Comparison of ENCODE assay signal across 8 cellular contexts in the genomic region with DNA sequence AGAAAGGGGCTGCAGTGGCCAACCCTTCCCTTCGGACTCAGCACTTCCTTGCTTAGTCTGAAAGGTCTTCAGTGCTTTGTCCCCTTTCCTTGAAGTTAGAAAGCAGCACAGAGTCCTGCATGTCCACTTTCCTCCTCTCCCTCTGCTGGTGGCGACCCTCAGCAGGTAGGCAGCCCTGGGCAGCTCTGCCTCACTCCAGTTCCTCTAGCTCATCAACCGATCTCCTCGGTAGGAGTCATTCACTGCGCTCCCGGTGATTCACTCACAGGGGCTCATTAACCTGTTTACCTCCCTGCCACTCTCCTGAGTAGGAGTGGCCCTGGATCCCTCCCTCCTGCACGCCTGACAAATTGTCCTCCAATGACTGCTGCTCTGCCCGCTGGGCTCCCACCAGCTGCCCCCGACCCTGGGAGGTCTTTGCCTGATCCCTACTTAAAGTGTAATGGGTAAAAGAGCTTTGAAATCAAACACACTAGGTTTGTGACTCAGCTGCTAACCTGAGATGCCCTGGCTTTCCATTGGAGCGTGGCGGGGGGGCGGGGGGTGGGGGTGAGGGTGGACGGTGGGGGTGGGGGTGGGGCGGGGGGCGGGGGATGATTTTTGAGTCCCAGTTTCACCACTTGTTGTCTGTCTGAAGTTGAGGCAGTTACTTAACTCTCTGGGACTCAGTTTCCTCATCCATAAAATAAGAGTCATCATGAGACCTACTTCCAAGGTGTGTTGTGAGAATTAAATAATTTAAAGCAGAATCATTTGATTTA. TPM values are rescaled to one million over a fixed set of nuclear protein-coding genes. Genes with fewer than 3 reads are reported as not detected.
DNase-seq lines count a peak whose midpoint lies in the region; ATAC-seq and TF ChIP-seq lines count a peak whose summit lies in the region.

No MANE protein-coding gene starts in this region.

- TF ChIP-seq CTCF in gastrocnemius medialis (IDR thresholded peaks at IDR 0.05 in 4 of 5, conservative IDR thresholded peaks at IDR 0.05 in 1 of 5), result peak in 1 of 5 experiments; percentile 19

- ATAC-seq in activated CD4-positive, alpha-beta T cell treated with anti-CD3 and anti-CD28 coated beads for 36 hours, result no peak
- ATAC-seq in gastrocnemius medialis (peak; percentile 25 to 43), HG02642 (IDR thresholded peaks at IDR 0.05; ENCODE audit: poor library complexity, unreplicated experiment) (no peak)

- POLR2A ChIA-PET in activated CD4-positive, alpha-beta T cell treated with anti-CD3 and anti-CD28 coated beads for 36 hours (lab: Charles Lee), result no interaction called here

- no peaks in the 10 kb centered on the region for H3K27me3 Mint-ChIP-seq in activated CD4-positive, alpha-beta T cell treated with anti-CD3 and anti-CD28 coated beads for 36 hours

- peaks cover 15 to 23% of the 10 kb centered on the region in 2 donors for H3K4me1 ChIP-seq in gastrocnemius medialis

- H3K36me3 ChIP-seq in gastrocnemius medialis, result no peaks in the 10 kb centered on the region

- CTCF ChIA-PET in activated CD4-positive, alpha-beta T cell treated with anti-CD3 and anti-CD28 coated beads for 36 hours (lab: Charles Lee), result interaction anchor here (1.0 kb wide), 1 partner anchor 10 kb away, joined by 3 read pairs; no protein-coding TSS in a partner anchor

- peak overlapping the region; percentile 59 for H3K27ac Mint-ChIP-seq in activated CD4-positive, alpha-beta T cell treated with anti-CD3 and anti-CD28 coated beads for 36 hours

- no peak for TF ChIP-seq POLR2A in gastrocnemius medialis (IDR thresholded peaks at IDR 0.05)

- in situ Hi-C loops in gastrocnemius medialis (cut with MboI; ENCODE audit: low sequenced_read_pairs in 4 of 4), result no loop called here

- intact Hi-C loops in activated CD4-positive, alpha-beta T cell treated with anti-CD3 and anti-CD28 coated beads for 36 hours (cut with DNase I, micrococcal nuclease), result loop anchor here in 1 of 2 experiments (5.0 kb wide), 1 partner anchor 34 kb away; no protein-coding TSS in a partner anchor
- intact Hi-C loops in gastrocnemius medialis (cut with DNase I; ENCODE audit: low total_unique reads), result no loop called here

- no peaks in the 10 kb centered on the region for H3K9me3 Mint-ChIP-seq in activated CD4-positive, alpha-beta T cell treated with anti-CD3 and anti-CD28 coated beads for 36 hours (ENCODE audit: low read depth)

- H3K4me1 Mint-ChIP-seq in activated CD4-positive, alpha-beta T cell treated with anti-CD3 and anti-CD28 coated beads for 36 hours, result peaks cover 36% of the 10 kb centered on the region

- H3K4me3 Mint-ChIP-seq in activated CD4-positive, alpha-beta T cell treated with anti-CD3 and anti-CD28 coated beads for 36 hours, result no peak overlapping the region

- DNase-seq in activated CD4-positive, alpha-beta T cell treated with anti-CD3 and anti-CD28 coated beads for 36 hours, result peak; percentile 33
- DNase-seq in activated CD4-positive, alpha-beta T cell treated with anti-CD3 and anti-CD28 coated beads for 48 hours, result no peak
- DNase-seq in fibroblast of gingiva (ENCODE audit: low read depth), result peak; percentile 24
- DNase-seq in gastrocnemius medialis, result no peak
- no peak for DNase-seq in anterior cingulate cortex (lab: John Stamatoyannopoulos, UW)
- no peak for DNase-seq in OCI-M1 (lab: John Stamatoyannopoulos, UW)

- no peak overlapping the region for H3K27ac ChIP-seq in gastrocnemius medialis

- no peaks in the 10 kb centered on the region for H3K36me3 Mint-ChIP-seq in activated CD4-positive, alpha-beta T cell treated with anti-CD3 and anti-CD28 coated beads for 36 hours (ENCODE audit: low read depth)

- H3K4me3 ChIP-seq in gastrocnemius medialis, result no peak overlapping the region

- H3K27me3 ChIP-seq in gastrocnemius medialis, result no peaks in the 10 kb centered on the region

- no peaks in the 10 kb centered on the region for H3K9me3 ChIP-seq in gastrocnemius medialis

TF ChIP-seq in PFSK-1, 5 proteins besides CTCF, POLR2A, EP300 and RAD21:
- TF ChIP-seq REST (IDR thresholded peaks at IDR 0.05; ENCODE audit: insufficient read depth in 1 of 2, low read depth in 2 of 2, low read length in 2 of 2) (no peak), POLR2AphosphoS5 (IDR thresholded peaks at IDR 0.05; ENCODE audit: low read depth, low read length) (peak; percentile 30; the same call in 1 of the 2 replicates), SIN3A (IDR thresholded peaks at IDR 0.05; ENCODE audit: borderline replicate concordance, insufficient read depth, low read length) (0 out of 2 replicates have a peak, but pooled peaks have one; percentile 17), TAF1 (IDR thresholded peaks at IDR 0.05; ENCODE audit: borderline replicate concordance, insufficient read depth, low read length) (0 out of 2 replicates have a peak, but pooled peaks have one; percentile 28), FOXP2 (optimal IDR thresholded peaks at IDR 0.05; ENCODE audit: borderline replicate concordance, extremely low read depth, extremely low read length, insufficient read depth) (peak; percentile 82)

RNA-seq across cellular contexts. Expression of gene SCNN1A, which starts 4.2 kb away (rescaled TPM):
- total RNA-seq in activated CD4-positive, alpha-beta T cell treated with anti-CD3 and anti-CD28 coated beads for 36 hours, result under 1 TPM in 1 of 2 experiments, not detected in 1; 0.05 TPM
- polyA plus RNA-seq in PFSK-1 (2012; ENCODE audit: insufficient read length, low read depth), result 1.4 TPM
- total RNA-seq in gastrocnemius medialis, result 1 to 10 TPM in 1 of 4 donors, under 1 TPM in 2, not detected in 1; 0.20 to 2.0 (median 0.38) TPM

RNA-seq across cellular contexts. Expression of gene LTBR, which starts 12.8 kb away (rescaled TPM):
- total RNA-seq in activated CD4-positive, alpha-beta T cell treated with anti-CD3 and anti-CD28 coated beads for 36 hours, result 1 to 10 TPM in 1 of 2 experiments, under 1 TPM in 1; 0.57 to 1.1 TPM
- polyA plus RNA-seq in PFSK-1 (2012; ENCODE audit: insufficient read length, low read depth), result 233 TPM
- total RNA-seq in gastrocnemius medialis, result 10 to 100 TPM; 40.2 to 98.6 (median 43.7) TPM

RNA-seq across cellular contexts. Expression of gene TNFRSF1A, which starts 29.3 kb away (rescaled TPM):
- total RNA-seq in activated CD4-positive, alpha-beta T cell treated with anti-CD3 and anti-CD28 coated beads for 36 hours, result 10 to 100 TPM; 42.1 to 58.7 TPM
- 132 TPM for polyA plus RNA-seq in PFSK-1 (2012; ENCODE audit: insufficient read length, low read depth)
- 100 to 1,000 TPM; 103 to 220 (median 193) TPM for total RNA-seq in gastrocnemius medialis

Comparison
In these comparisons a context has a peak if more than half of its experiments do, and no peak if none do; other contexts are left out.
1. DNase-seq: peak in activated CD4-positive, alpha-beta T cell treated with anti-CD3 and anti-CD28 coated beads for 36 hours (single experiment) and fibroblast of gingiva (single experiment); none in activated CD4-positive, alpha-beta T cell treated with anti-CD3 and anti-CD28 coated beads for 48 hours (single experiment), gastrocnemius medialis (0 of 2), anterior cingulate cortex (0 of 58) and OCI-M1 (single experiment).
2. ATAC-seq: peak in gastrocnemius medialis (2 of 2); none in activated CD4-positive, alpha-beta T cell treated with anti-CD3 and anti-CD28 coated beads for 36 hours (single experiment) and HG02642 (single experiment).
3. RNA of gene LTBR, which starts 12.8 kb away (total RNA-seq): 40.2 to 98.6 TPM in gastrocnemius medialis; 0.57 to 1.1 TPM in activated CD4-positive, alpha-beta T cell treated with anti-CD3 and anti-CD28 coated beads for 36 hours; every median in the first group is over 10 times any median in the second.